ENCODE assay signal across 1 cellular context in the genomic region with DNA sequence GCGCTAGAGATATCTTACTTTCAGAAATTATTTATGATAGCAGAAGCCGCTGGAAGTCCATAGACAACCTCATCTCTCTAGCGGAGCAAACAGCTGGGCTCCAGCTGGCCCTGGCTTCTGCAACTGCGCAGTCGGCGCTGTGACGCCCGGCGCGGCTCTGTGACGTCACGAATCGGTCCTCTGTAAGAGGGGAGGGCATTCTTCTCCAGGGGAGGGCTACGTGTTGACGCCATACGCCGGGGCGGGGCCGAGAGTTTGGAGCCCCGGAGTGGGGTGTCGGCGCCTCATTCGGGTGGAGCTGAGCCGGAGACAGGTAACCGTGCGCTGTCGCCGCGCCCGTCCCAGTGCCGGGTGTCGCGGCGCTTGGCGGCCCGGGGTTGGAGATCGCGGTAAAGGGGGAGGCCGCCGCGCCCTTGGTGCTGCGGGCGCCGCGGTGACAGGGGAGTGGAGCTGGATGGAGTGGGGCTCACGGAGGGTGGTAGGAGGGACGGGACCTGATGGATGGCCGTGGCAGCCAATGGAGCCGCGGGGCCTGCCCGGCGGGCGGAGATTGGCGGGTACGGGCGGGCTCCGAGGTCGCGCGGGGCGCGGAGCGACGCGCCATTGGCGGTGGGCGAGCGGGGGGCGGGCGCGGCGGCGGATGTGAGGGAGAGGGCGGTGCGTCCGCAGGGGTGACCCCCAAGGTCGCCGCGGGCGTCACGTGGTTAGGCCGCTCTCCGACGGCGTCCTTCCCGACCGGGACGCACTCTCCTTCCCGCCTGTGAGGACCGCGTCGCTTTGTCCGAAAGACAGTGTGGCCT.
TF ChIP-seq lines count a peak whose summit lies in the region.

Gene OGDH (plus strand): TSS at position 287 of the 800 bp plus-strand sequence. CDS start 17,717 bp downstream, outside the sequence.

TF ChIP-seq in HEK293, 187 proteins besides CTCF, POLR2A, EP300 and RAD21 (continued from another document and continues in another):
- no peak for TF ChIP-seq REST (tag by site-specific recombination; IDR thresholded peaks at IDR 0.05)
- peak; percentile 12; the same call in 1 of the 2 replicates for TF ChIP-seq FEZF1 (tag by site-specific recombination; IDR thresholded peaks at IDR 0.05)
- TF ChIP-seq SALL2 (tag by site-specific recombination; IDR thresholded peaks at IDR 0.05; ENCODE audit: borderline replicate concordance), result no peak
- TF ChIP-seq ZNF211 (tag by site-specific recombination; IDR thresholded peaks at IDR 0.05; ENCODE audit: low read depth), result no peak
- no peak for TF ChIP-seq ZNF274 (IDR thresholded peaks at IDR 0.05; ENCODE audit: low read length)
- no peak for TF ChIP-seq ZNF274 (tag by site-specific recombination; IDR thresholded peaks at IDR 0.05; ENCODE audit: borderline replicate concordance)
- no peak for TF ChIP-seq ZNF837 (tag by site-specific recombination; IDR thresholded peaks at IDR 0.05)
- no peak for TF ChIP-seq YY2 (tag by site-specific recombination; IDR thresholded peaks at IDR 0.05)
- TF ChIP-seq ZNF530 (tag by site-specific recombination; IDR thresholded peaks at IDR 0.05; ENCODE audit: low read depth), result no peak
- no peak for TF ChIP-seq ZNF510 (tag by site-specific recombination; IDR thresholded peaks at IDR 0.05; ENCODE audit: insufficient replicate concordance)
- TF ChIP-seq ZNF366 (tag by site-specific recombination; conservative IDR thresholded peaks at IDR 0.05), result peak; percentile 93
- no peak for TF ChIP-seq ZNF114 (tag by site-specific recombination; IDR thresholded peaks at IDR 0.05)
- TF ChIP-seq SP2 (tag by site-specific recombination; IDR thresholded peaks at IDR 0.05), result peak; percentile 94
- TF ChIP-seq ZNF175 (tag by site-specific recombination; IDR thresholded peaks at IDR 0.05), result no peak
- no peak for TF ChIP-seq ZNF571 (tag by site-specific recombination; IDR thresholded peaks at IDR 0.05)
- TF ChIP-seq ZBTB48 (tag by site-specific recombination; IDR thresholded peaks at IDR 0.05), result no peak; the same call in 1 of the 2 replicates
- TF ChIP-seq ZNF549 (tag by site-specific recombination; IDR thresholded peaks at IDR 0.05), result no peak
- TF ChIP-seq ZEB2 (tag by site-specific recombination; IDR thresholded peaks at IDR 0.05), result peak; percentile 98
- peak; percentile 74; the same call in 1 of the 2 replicates for TF ChIP-seq ZNF610 (tag by site-specific recombination; IDR thresholded peaks at IDR 0.05; ENCODE audit: borderline replicate concordance)
- peak; percentile 80 for TF ChIP-seq KLF17 (tag by site-specific recombination; IDR thresholded peaks at IDR 0.05)
- TF ChIP-seq ZNF416 (tag by site-specific recombination; IDR thresholded peaks at IDR 0.05), result no peak
- TF ChIP-seq ZNF747 (tag by site-specific recombination; IDR thresholded peaks at IDR 0.05), result no peak
- TF ChIP-seq ZNF585B (tag by site-specific recombination; IDR thresholded peaks at IDR 0.05), result no peak
- peak; percentile 92 for TF ChIP-seq ZNF501 (tag by site-specific recombination; IDR thresholded peaks at IDR 0.05)
- TF ChIP-seq ZNF645 (tag by site-specific recombination; IDR thresholded peaks at IDR 0.05), result no peak
- no peak for TF ChIP-seq ZNF37A (tag by site-specific recombination; IDR thresholded peaks at IDR 0.05)
- TF ChIP-seq ZNF148 (tag by site-specific recombination; IDR thresholded peaks at IDR 0.05; ENCODE audit: borderline replicate concordance), result no peak
- peak; percentile 87 for TF ChIP-seq ZNF692 (tag by site-specific recombination; IDR thresholded peaks at IDR 0.05)
- no peak for TF ChIP-seq ZNF473 (tag by site-specific recombination; IDR thresholded peaks at IDR 0.05)
- peak; percentile 97 for TF ChIP-seq ATF2 (tag by site-specific recombination; IDR thresholded peaks at IDR 0.05; ENCODE audit: low read depth)
- TF ChIP-seq, protein P1, sequence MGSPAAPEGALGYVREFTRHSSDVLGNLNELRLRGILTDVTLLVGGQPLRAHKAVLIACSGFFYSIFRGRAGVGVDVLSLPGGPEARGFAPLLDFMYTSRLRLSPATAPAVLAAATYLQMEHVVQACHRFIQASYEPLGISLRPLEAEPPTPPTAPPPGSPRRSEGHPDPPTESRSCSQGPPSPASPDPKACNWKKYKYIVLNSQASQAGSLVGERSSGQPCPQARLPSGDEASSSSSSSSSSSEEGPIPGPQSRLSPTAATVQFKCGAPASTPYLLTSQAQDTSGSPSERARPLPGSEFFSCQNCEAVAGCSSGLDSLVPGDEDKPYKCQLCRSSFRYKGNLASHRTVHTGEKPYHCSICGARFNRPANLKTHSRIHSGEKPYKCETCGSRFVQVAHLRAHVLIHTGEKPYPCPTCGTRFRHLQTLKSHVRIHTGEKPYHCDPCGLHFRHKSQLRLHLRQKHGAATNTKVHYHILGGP (tag by site-specific recombination; IDR thresholded peaks at IDR 0.05), result no peak
- peak; percentile 93 for TF ChIP-seq TCF7L2 (IDR thresholded peaks at IDR 0.05; ENCODE audit: borderline replicate concordance, low read depth, low read length)
- no peak for TF ChIP-seq ZNF776 (tag by site-specific recombination; IDR thresholded peaks at IDR 0.05; ENCODE audit: borderline replicate concordance)
- no peak for TF ChIP-seq ZNF704 (tag by site-specific recombination; IDR thresholded peaks at IDR 0.05)
- TF ChIP-seq, protein P2, sequence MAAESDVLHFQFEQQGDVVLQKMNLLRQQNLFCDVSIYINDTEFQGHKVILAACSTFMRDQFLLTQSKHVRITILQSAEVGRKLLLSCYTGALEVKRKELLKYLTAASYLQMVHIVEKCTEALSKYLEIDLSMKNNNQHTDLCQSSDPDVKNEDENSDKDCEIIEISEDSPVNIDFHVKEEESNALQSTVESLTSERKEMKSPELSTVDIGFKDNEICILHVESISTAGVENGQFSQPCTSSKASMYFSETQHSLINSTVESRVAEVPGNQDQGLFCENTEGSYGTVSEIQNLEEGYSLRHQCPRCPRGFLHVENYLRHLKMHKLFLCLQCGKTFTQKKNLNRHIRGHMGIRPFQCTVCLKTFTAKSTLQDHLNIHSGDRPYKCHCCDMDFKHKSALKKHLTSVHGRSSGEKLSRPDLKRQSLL (tag by site-specific recombination; IDR thresholded peaks at IDR 0.05), result no peak
- TF ChIP-seq, protein P3, sequence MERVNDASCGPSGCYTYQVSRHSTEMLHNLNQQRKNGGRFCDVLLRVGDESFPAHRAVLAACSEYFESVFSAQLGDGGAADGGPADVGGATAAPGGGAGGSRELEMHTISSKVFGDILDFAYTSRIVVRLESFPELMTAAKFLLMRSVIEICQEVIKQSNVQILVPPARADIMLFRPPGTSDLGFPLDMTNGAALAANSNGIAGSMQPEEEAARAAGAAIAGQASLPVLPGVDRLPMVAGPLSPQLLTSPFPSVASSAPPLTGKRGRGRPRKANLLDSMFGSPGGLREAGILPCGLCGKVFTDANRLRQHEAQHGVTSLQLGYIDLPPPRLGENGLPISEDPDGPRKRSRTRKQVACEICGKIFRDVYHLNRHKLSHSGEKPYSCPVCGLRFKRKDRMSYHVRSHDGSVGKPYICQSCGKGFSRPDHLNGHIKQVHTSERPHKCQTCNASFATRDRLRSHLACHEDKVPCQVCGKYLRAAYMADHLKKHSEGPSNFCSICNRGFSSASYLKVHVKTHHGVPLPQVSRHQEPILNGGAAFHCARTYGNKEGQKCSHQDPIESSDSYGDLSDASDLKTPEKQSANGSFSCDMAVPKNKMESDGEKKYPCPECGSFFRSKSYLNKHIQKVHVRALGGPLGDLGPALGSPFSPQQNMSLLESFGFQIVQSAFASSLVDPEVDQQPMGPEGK (tag by site-specific recombination; IDR thresholded peaks at IDR 0.05), result peak; percentile 100
- TF ChIP-seq ZNF354C (tag by site-specific recombination; IDR thresholded peaks at IDR 0.05; ENCODE audit: borderline replicate concordance, low read depth), result no peak
